8 cellular contexts compared by ENCODE assay signal in genomic region chr12:48716168-48716492, GRCh38. TPM values are rescaled to one million over a fixed set of nuclear protein-coding genes. Genes with fewer than 3 reads are reported as not detected.
DNase-seq lines count a peak whose midpoint lies in the region; ATAC-seq and TF ChIP-seq lines count a peak whose summit lies in the region.

No MANE protein-coding gene starts in this region.

- no peaks in the 10 kb centered on the region for H3K9me2 ChIP-seq in OCI-LY1 (ENCODE audit: low read depth, low read length)

- H3K9ac ChIP-seq in OCI-LY1 (ENCODE audit: low read length) = peak overlapping the region; percentile 91

- H2AFZ ChIP-seq in OCI-LY1 (ENCODE audit: low read length) (no peak overlapping the region), osteoblast (ENCODE audit: low read length) (peak overlapping the region; percentile 94)

- no peaks in the 10 kb centered on the region; the same call in 1 of the 2 replicates for H3F3A ChIP-seq in OCI-LY1 (ENCODE audit: insufficient read depth, low read length)

- peaks cover 10% of the 10 kb centered on the region for H3K4me1 Mint-ChIP-seq in Calu3 (ENCODE audit: low read depth, unreplicated experiment)

- H3K27ac ChIP-seq in OCI-LY1 (ENCODE audit: low read depth, low read length, poor library complexity, severe bottlenecking) (peak overlapping the region; percentile 67), epithelial cell of prostate (peak overlapping the region; percentile 89), osteoblast (ENCODE audit: low read depth, low read length) (peak overlapping the region; percentile 98)

- H3K36me3 Mint-ChIP-seq in Calu3 (ENCODE audit: insufficient read depth, unreplicated experiment) = peaks cover 50% of the 10 kb centered on the region

- no peaks in the 10 kb centered on the region for H3K27me3 ChIP-seq in OCI-LY1 (ENCODE audit: insufficient read depth, low read length)
- no peaks in the 10 kb centered on the region for H3K27me3 ChIP-seq in osteoblast (ENCODE audit: insufficient read depth, low read length)

- DNase-seq in Calu3 = no peak
- no peak for DNase-seq in epithelial cell of prostate (ENCODE audit: low read depth, low spot score)
- no peak for DNase-seq in osteoblast (ENCODE audit: insufficient read length, low spot score, missing footprints)
- DNase-seq in SIG-M5 treated with dmso at 0.1 percent for 504 hours (lab: John Stamatoyannopoulos, UW; ENCODE audit: unreplicated experiment) = no peak
- no peak for DNase-seq in NCI-H1930 (lab: John Stamatoyannopoulos, UW)
- DNase-seq in stimulated activated CD4-positive, alpha-beta T cell treated with anti-CD3 and anti-CD28 coated beads, Interleukin-15, amount 100 ng/mL, for 24 hours = no peak

- H3K9me3 ChIP-seq in OCI-LY1 (ENCODE audit: low read length) = 0 out of 2 replicates have a peak, but pooled peaks cover 4% of the 10 kb centered on the region
- H3K9me3 ChIP-seq in osteoblast (ENCODE audit: low read depth, low read length) = no peaks in the 10 kb centered on the region

- H3K4me1 ChIP-seq in OCI-LY1 (ENCODE audit: insufficient read depth, low read length, severe bottlenecking) = peaks cover 26% of the 10 kb centered on the region
- peaks cover 17% of the 10 kb centered on the region for H3K4me1 ChIP-seq in osteoblast (ENCODE audit: insufficient read depth, low read length)

- H3K4me3 Mint-ChIP-seq in Calu3 (ENCODE audit: low read depth, unreplicated experiment) = peak overlapping the region; percentile 93

- H3K4me3 ChIP-seq in OCI-LY1 (ENCODE audit: low read depth, low read length, poor library complexity, severe bottlenecking) = peak overlapping the region; percentile 85
- peak overlapping the region; percentile 90 for H3K4me3 ChIP-seq in osteoblast (ENCODE audit: insufficient read depth, low read length)

- H3K4me2 ChIP-seq in OCI-LY1 (ENCODE audit: low read length) = peak overlapping the region; percentile 71
- peak overlapping the region; percentile 93 for H3K4me2 ChIP-seq in osteoblast (ENCODE audit: insufficient read depth, low read length)

- BruUV-seq in Calu3 (replicated peaks; lab: Mats Ljungman, UMichigan) = TSS peak; percentile 78

- no peaks in the 10 kb centered on the region for H4K20me1 ChIP-seq in OCI-LY1 (ENCODE audit: insufficient read depth, low read length)
- peaks cover 20% of the 10 kb centered on the region for H4K20me1 ChIP-seq in osteoblast (ENCODE audit: insufficient read depth, low read length)

- intact Hi-C loops in Calu3 (cut with micrococcal nuclease; ENCODE audit: unreplicated experiment) = no loop called here

- H3K27ac Mint-ChIP-seq in Calu3 (ENCODE audit: unreplicated experiment) = peak overlapping the region; percentile 92

- peaks cover 6% of the 10 kb centered on the region for H3K9me3 Mint-ChIP-seq in Calu3 (ENCODE audit: low read depth, unreplicated experiment)

- peaks cover 33% of the 10 kb centered on the region for H3K36me3 ChIP-seq in OCI-LY1 (ENCODE audit: insufficient read depth, low read length)
- peaks cover 30% of the 10 kb centered on the region for H3K36me3 ChIP-seq in osteoblast (ENCODE audit: insufficient read depth, low read length)

- peaks cover 42% of the 10 kb centered on the region for H3K79me2 ChIP-seq in OCI-LY1 (ENCODE audit: insufficient read depth, low read length)
- H3K79me2 ChIP-seq in osteoblast (ENCODE audit: insufficient read depth, low read length) = peaks cover 50% of the 10 kb centered on the region

- no peak for TF ChIP-seq CTCF in Calu3 (IDR thresholded peaks at IDR 0.05; ENCODE audit: unreplicated experiment)
- no peak for TF ChIP-seq CTCF in OCI-LY1 (IDR thresholded peaks at IDR 0.05; ENCODE audit: low read length)
- TF ChIP-seq CTCF in osteoblast (IDR thresholded peaks at IDR 0.05; ENCODE audit: extremely low read depth, low read depth, low read length) = no peak

- H3K27me3 Mint-ChIP-seq in Calu3 (ENCODE audit: unreplicated experiment) = no peaks in the 10 kb centered on the region

- CTCF ChIA-PET in Calu3 (lab: Charles Lee) = no interaction called here

- ATAC-seq in HG03196 (IDR thresholded peaks at IDR 0.05; ENCODE audit: unreplicated experiment) = no peak

RNA-seq across cellular contexts. Expression of gene CCNT1, which starts 0.4 kb away (rescaled TPM):
- 34.7 and 36.0 TPM in 2 replicates for total RNA-seq in Calu3 (2022)
- 25.0 and 32.1 TPM in 2 replicates for total RNA-seq in osteoblast

RNA-seq across cellular contexts. Expression of gene KANSL2, which starts 34.1 kb away (rescaled TPM):
- total RNA-seq in Calu3 (2022) (23.3 and 26.2 TPM in 2 replicates), osteoblast (37.4 and 48.1 TPM in 2 replicates)
